ENCODE assay signal across 9 cellular contexts in genomic region chr16:10752843-10753523, GRCh38. TPM values are rescaled to one million over a fixed set of nuclear protein-coding genes. Genes with fewer than 3 reads are reported as not detected.
DNase-seq lines count a peak whose midpoint lies in the region; ATAC-seq and TF ChIP-seq lines count a peak whose summit lies in the region.
"Had no signal": no experiment of that assay in that cellular context is flagged by ENCODE, and none has a peak within 500 bp of the region (broad histone marks: within the 10 kb centered on the region; RNA-seq: fewer than 3 reads in every experiment).

No MANE protein-coding gene starts in this region.

- no peaks in the 10 kb centered on the region for H3K9me2 ChIP-seq in Karpas-422 (replicated peaks; ENCODE audit: insufficient read depth, low read length)

- 0 out of 2 replicates have a peak overlapping the region, but pooled peaks have one; percentile 15 for H3K9ac ChIP-seq in Karpas-422 (ENCODE audit: low read length)

- 84 to 88% methylated on average over 4 to 10 of the region's 10 CpGs for WGBS in transverse colon (ENCODE audit: low coverage in 1 of 2), 2 donors

- H3K4me3 Mint-ChIP-seq in Caco-2 (ENCODE audit: unreplicated experiment), result no peak overlapping the region
- H3K4me3 Mint-ChIP-seq in activated T-helper 2 cell treated with anti-CD3 and anti-CD28 coated beads, Interferon-gamma antibody, Interleukin-2, Interleukin-4, amounts not matched to agents 10 μg/mL and 5 μg/mL and 100 μg/mL, durations not matched to agents 14 hours and 24 hours and 36 hours (ENCODE audit: low read depth), result no peak overlapping the region

- no peak for TF ChIP-seq CTCF in transverse colon (IDR thresholded peaks at IDR 0.05)
- TF ChIP-seq CTCF in Caco-2 (IDR thresholded peaks at IDR 0.05; ENCODE audit: insufficient read depth in 1 of 2, low read depth in 1 of 2, low read length in 1 of 2, severe bottlenecking in 1 of 2, unreplicated experiment in 1 of 2), result no peak

- H3K27me3 ChIP-seq in Karpas-422 (ENCODE audit: low read length) (no peaks in the 10 kb centered on the region), transverse colon (no peaks in the 10 kb centered on the region), Caco-2 (replicated peaks; ENCODE audit: control insufficient read depth, insufficient read depth, low read length) (no peaks in the 10 kb centered on the region)

- TF ChIP-seq EP300 in transverse colon (IDR thresholded peaks at IDR 0.05; ENCODE audit: low read depth), result no peak

- peaks cover 5% of the 10 kb centered on the region for H3K36me3 Mint-ChIP-seq in Caco-2 (ENCODE audit: insufficient read depth, unreplicated experiment)
- peaks cover 55% of the 10 kb centered on the region for H3K36me3 Mint-ChIP-seq in activated T-helper 2 cell treated with anti-CD3 and anti-CD28 coated beads, Interferon-gamma antibody, Interleukin-2, Interleukin-4, amounts not matched to agents 10 μg/mL and 5 μg/mL and 100 μg/mL, durations not matched to agents 14 hours and 24 hours and 36 hours (ENCODE audit: low read depth)

- no peak for TF ChIP-seq POLR2A in transverse colon (IDR thresholded peaks at IDR 0.05)

- H3K4me1 Mint-ChIP-seq in Caco-2 (ENCODE audit: low read depth, unreplicated experiment), result no peaks in the 10 kb centered on the region
- peaks cover 25% of the 10 kb centered on the region for H3K4me1 Mint-ChIP-seq in activated T-helper 2 cell treated with anti-CD3 and anti-CD28 coated beads, Interferon-gamma antibody, Interleukin-2, Interleukin-4, amounts not matched to agents 10 μg/mL and 5 μg/mL and 100 μg/mL, durations not matched to agents 14 hours and 24 hours and 36 hours (ENCODE audit: low read depth)

- no TSS peak for BruUV-seq in Caco-2 (replicated peaks; lab: Mats Ljungman, UMichigan)

- peak; percentile 27 to 30 for ATAC-seq in activated CD4-positive, CD25-positive, alpha-beta regulatory T cell treated with anti-CD3 and anti-CD28 coated beads, Interleukin-2, amount 50 U/mL, for 24 hours
- ATAC-seq in Right ventricle myocardium inferior, result peak; percentile 43

- intact Hi-C loops in Right ventricle myocardium inferior (cut with DNase I) (no loop called here), transverse colon (cut with DNase I; ENCODE audit: low total_unique reads) (no loop called here), Caco-2 (cut with micrococcal nuclease; ENCODE audit: unreplicated experiment) (no loop called here)
- intact Hi-C loops in activated T-helper 2 cell treated with anti-CD3 and anti-CD28 coated beads, Interferon-gamma antibody, Interleukin-2, Interleukin-4, amounts not matched to agents 10 μg/mL and 5 μg/mL and 100 μg/mL, durations not matched to agents 14 hours and 24 hours and 36 hours (cut with micrococcal nuclease), result no loop called here

- no peaks in the 10 kb centered on the region for H4K20me1 ChIP-seq in Karpas-422 (ENCODE audit: insufficient read depth, low read depth, low read length)

- H3K79me2 ChIP-seq in Karpas-422 (ENCODE audit: low read length), result no peaks in the 10 kb centered on the region

- DNase-seq in activated CD4-positive, CD25-positive, alpha-beta regulatory T cell (lab: John Stamatoyannopoulos, UW), result no peak
- peak; percentile 62 for DNase-seq in Karpas-422
- peak; percentile 88 for DNase-seq in Right ventricle myocardium inferior (ENCODE audit: missing footprints)
- DNase-seq in transverse colon, result peak; percentile 55
- DNase-seq in Caco-2, result no peak
- no peak for DNase-seq in activated T-helper 2 cell treated with anti-CD3 and anti-CD28 coated beads, Interferon-gamma antibody, Interleukin-2, Interleukin-4, amounts not matched to agents 10 μg/mL and 5 μg/mL and 100 μg/mL, durations not matched to agents 14 hours and 24 hours and 36 hours (ENCODE audit: low spot score)
- DNase-seq in activated CD4-positive, alpha-beta T cell treated with anti-CD3 and anti-CD28 coated beads for 48 hours, result no peak

- no peaks in the 10 kb centered on the region for H3K9me3 Mint-ChIP-seq in Caco-2 (ENCODE audit: unreplicated experiment)
- no peaks in the 10 kb centered on the region for H3K9me3 Mint-ChIP-seq in activated T-helper 2 cell treated with anti-CD3 and anti-CD28 coated beads, Interferon-gamma antibody, Interleukin-2, Interleukin-4, amounts not matched to agents 10 μg/mL and 5 μg/mL and 100 μg/mL, durations not matched to agents 14 hours and 24 hours and 36 hours

- no peaks in the 10 kb centered on the region for H3K27me3 Mint-ChIP-seq in Caco-2 (ENCODE audit: insufficient read depth, unreplicated experiment)
- H3K27me3 Mint-ChIP-seq in activated T-helper 2 cell treated with anti-CD3 and anti-CD28 coated beads, Interferon-gamma antibody, Interleukin-2, Interleukin-4, amounts not matched to agents 10 μg/mL and 5 μg/mL and 100 μg/mL, durations not matched to agents 14 hours and 24 hours and 36 hours (ENCODE audit: low read depth), result no peaks in the 10 kb centered on the region

- H3K27ac ChIP-seq in Karpas-422 (ENCODE audit: low read length) (0 out of 2 replicates have a peak overlapping the region, but pooled peaks have one; percentile 18), transverse colon (no peak overlapping the region)

- CTCF ChIA-PET in Caco-2 (lab: Charles Lee), result no interaction called here

- H3K36me3 ChIP-seq in Karpas-422 (ENCODE audit: insufficient read depth, low read length) (peaks cover 11% of the 10 kb centered on the region; the same call in 1 of the 2 replicates), transverse colon (peaks cover 0 to 27% (median 10%) of the 10 kb centered on the region in 4 donors), Caco-2 (ENCODE audit: control insufficient read depth, insufficient read depth, low read length) (no peaks in the 10 kb centered on the region)

- H3K4me2 ChIP-seq in Karpas-422 (ENCODE audit: low read depth, low read length, poor library complexity, severe bottlenecking), result no peak overlapping the region

- in situ Hi-C loops in transverse colon (cut with MboI; ENCODE audit: low pct_ligation_motif_present in 1 of 4, low pct_unique_long_range_greater_than_20kb in 1 of 4, low sequenced_read_pairs in 3 of 4), result loop anchor here in 3 of 4 donors (10.0 to 25.0 kb wide), 3 partner anchors 109 to 162 kb away; no protein-coding TSS in a partner anchor

- no peaks in the 10 kb centered on the region for H3K9me3 ChIP-seq in Karpas-422 (ENCODE audit: low read length)
- no peaks in the 10 kb centered on the region for H3K9me3 ChIP-seq in transverse colon
- H3K9me3 ChIP-seq in Caco-2, result no peaks in the 10 kb centered on the region

- no peak overlapping the region for H3K27ac Mint-ChIP-seq in Caco-2 (ENCODE audit: unreplicated experiment)
- H3K27ac Mint-ChIP-seq in activated T-helper 2 cell treated with anti-CD3 and anti-CD28 coated beads, Interferon-gamma antibody, Interleukin-2, Interleukin-4, amounts not matched to agents 10 μg/mL and 5 μg/mL and 100 μg/mL, durations not matched to agents 14 hours and 24 hours and 36 hours, result no peak overlapping the region

- H2AFZ ChIP-seq in Karpas-422 (ENCODE audit: low read length), result no peak overlapping the region

- POLR2A ChIA-PET in Caco-2 (lab: Charles Lee), result interaction anchor here (0.9 kb wide), 1 partner anchor 9 kb away, joined by 3 read pairs; no protein-coding TSS in a partner anchor

- H3K4me1 ChIP-seq in Karpas-422 (ENCODE audit: low read length) (peaks cover 11% of the 10 kb centered on the region), transverse colon (peaks cover 0 to 7% (median 0%) of the 10 kb centered on the region in 4 donors), Caco-2 (no peaks in the 10 kb centered on the region)

- no peak overlapping the region for H3K4me3 ChIP-seq in Karpas-422 (ENCODE audit: low read length)
- no peak overlapping the region for H3K4me3 ChIP-seq in transverse colon
- no peak overlapping the region for H3K4me3 ChIP-seq in Caco-2 (ENCODE audit: low read depth, low read length)

RNA-seq across cellular contexts. Expression of gene NUBP1, which starts 9.3 kb away (rescaled TPM):
- total RNA-seq in Karpas-422 (2014; rRNA removed; shearing (Covaris generic); ENCODE audit: low replicate concordance), result 17.7 and 23.1 TPM in 2 replicates
- 50.4 TPM for total RNA-seq in Right ventricle myocardium inferior
- 10 to 100 TPM; 11.6 to 23.8 (median 22.5) TPM for total RNA-seq in transverse colon
- total RNA-seq in Caco-2 (2022), result 25.3 and 28.3 TPM in 2 replicates
- total RNA-seq in activated T-helper 2 cell treated with anti-CD3 and anti-CD28 coated beads, Interferon-gamma antibody, Interleukin-2, Interleukin-4, amounts not matched to agents 10 μg/mL and 5 μg/mL and 100 μg/mL, durations not matched to agents 14 hours and 24 hours and 36 hours, result 33.9 and 35.9 TPM in 2 replicates

RNA-seq across cellular contexts. Expression of gene TEKT5, which starts 58.3 kb away (rescaled TPM):
- 1.6 and 2.6 TPM in 2 replicates for total RNA-seq in Karpas-422 (2014; rRNA removed; shearing (Covaris generic); ENCODE audit: low replicate concordance)
- not detected for total RNA-seq in Right ventricle myocardium inferior
- total RNA-seq in transverse colon, result 1 to 10 TPM in 1 of 4 donors, not detected in 3; 2.5 TPM
- total RNA-seq in Caco-2 (2022), result not detected in 2 replicates
- total RNA-seq in activated T-helper 2 cell treated with anti-CD3 and anti-CD28 coated beads, Interferon-gamma antibody, Interleukin-2, Interleukin-4, amounts not matched to agents 10 μg/mL and 5 μg/mL and 100 μg/mL, durations not matched to agents 14 hours and 24 hours and 36 hours, result not detected in 2 replicates
- total RNA-seq: RPMI7951 had no signal

Comparison
In these comparisons a context has a peak if more than half of its experiments do, and no peak if none do; other contexts are left out.
1. DNase-seq: peak in Karpas-422 (single experiment), Right ventricle myocardium inferior (single experiment) and transverse colon (single experiment); none in activated CD4-positive, CD25-positive, alpha-beta regulatory T cell (0 of 4), Caco-2 (0 of 2), activated T-helper 2 cell treated with anti-CD3 and anti-CD28 coated beads, Interferon-gamma antibody, Interleukin-2, Interleukin-4, amounts not matched to agents 10 μg/mL and 5 μg/mL and 100 μg/mL, durations not matched to agents 14 hours and 24 hours and 36 hours (single experiment) and activated CD4-positive, alpha-beta T cell treated with anti-CD3 and anti-CD28 coated beads for 48 hours (single experiment).